8 cellular contexts compared by ENCODE assay signal in genomic region chr16:970766-971581, GRCh38. TPM values are rescaled to one million over a fixed set of nuclear protein-coding genes. Genes with fewer than 3 reads are reported as not detected.
DNase-seq lines count a peak whose midpoint lies in the region; ATAC-seq and TF ChIP-seq lines count a peak whose summit lies in the region.

Gene LMF1 (minus strand): TSS chr16:970984. CDS start chr16:970980, 4 bp downstream.

- TF ChIP-seq CTCF in RWPE1 (conservative IDR thresholded peaks at IDR 0.05; ENCODE audit: low read depth) (no peak), fibroblast of the aortic adventitia (IDR thresholded peaks at IDR 0.05; ENCODE audit: insufficient read depth, low read length) (no peak), nephron progenitor cell (IDR thresholded peaks at IDR 0.05) (no peak)

- peak within 1 kb of the TSS; percentile 27 for H3K27ac Mint-ChIP-seq in nephron progenitor cell

- peaks cover 9% of the 10 kb centered on the region for H3K27me3 Mint-ChIP-seq in nephron progenitor cell (ENCODE audit: low read depth, poor library complexity)

- H3K27ac ChIP-seq in RWPE1, result peak within 1 kb of the TSS; percentile 85

- H3K4me3 Mint-ChIP-seq in nephron progenitor cell, result peak within 1 kb of the TSS; percentile 78

- POLR2A ChIA-PET in RWPE1 (lab: Yijun Ruan, JAX; ENCODE audit: low non-redundant PET), result no interaction called here

- ATAC-seq in GM21526 (IDR thresholded peaks at IDR 0.05; ENCODE audit: low FRiP score, unreplicated experiment), result peak; percentile 57
- peak; percentile 84 for ATAC-seq in stimulated activated naive CD8-positive, alpha-beta T cell treated with anti-CD3 and anti-CD28 coated beads, Interleukin-15, Interleukin-2, amounts not matched to agents 100 U/mL and 50 U/mL, for 24 hours

- H3K4me1 Mint-ChIP-seq in nephron progenitor cell, result peaks cover 49% of the 10 kb centered on the region

- no peak for TF ChIP-seq EP300 in Ishikawa (IDR thresholded peaks at IDR 0.05; ENCODE audit: borderline replicate concordance)

- no peak for TF ChIP-seq RAD21 in Ishikawa (IDR thresholded peaks at IDR 0.05; ENCODE audit: low read depth)

- peak within 1 kb of the TSS; percentile 79 for H3K4me3 ChIP-seq in fibroblast of the aortic adventitia (ENCODE audit: low read depth, low read length)

- DNase-seq in DMS114 treated with DMSO at 0.1 percent for 48 hours (lab: John Stamatoyannopoulos, UW; ENCODE audit: unreplicated experiment) (peak; percentile 63), RWPE1 (ENCODE audit: low spot score) (peak; percentile 97), fibroblast of the aortic adventitia (ENCODE audit: low read depth) (peak; percentile 87), nephron progenitor cell (peak; percentile 99)
- DNase-seq in activated T-helper 9 cell treated with anti-CD3 and anti-CD28 coated beads, Interleukin-2, amount 50 U/mL, for 16 hours (ENCODE audit: low read depth), result peak; percentile 91
- peak; percentile 97 for DNase-seq in stimulated activated naive CD8-positive, alpha-beta T cell treated with anti-CD3 and anti-CD28 coated beads, Interleukin-15, Interleukin-2, amounts not matched to agents 100 U/mL and 50 U/mL, for 24 hours

- CTCF ChIA-PET in RWPE1 (lab: Yijun Ruan, JAX), result no interaction called here

- peaks cover 9% of the 10 kb centered on the region for H3K9me3 Mint-ChIP-seq in nephron progenitor cell

- H3K36me3 Mint-ChIP-seq in nephron progenitor cell (ENCODE audit: low read depth), result peaks cover 29% of the 10 kb centered on the region

TF ChIP-seq in Ishikawa, 13 proteins besides CTCF, POLR2A, EP300 and RAD21:
- TF ChIP-seq TCF12 (IDR thresholded peaks at IDR 0.05; ENCODE audit: low read depth) (peak; percentile 48; the same call in 1 of the 2 replicates), CREB1 (IDR thresholded peaks at IDR 0.05; ENCODE audit: low read depth) (no peak), YY1 (IDR thresholded peaks at IDR 0.05; ENCODE audit: low read depth) (peak; percentile 94), FOXM1 (IDR thresholded peaks at IDR 0.05; ENCODE audit: borderline replicate concordance, low read depth) (no peak), REST (IDR thresholded peaks at IDR 0.05; ENCODE audit: low read depth) (no peak), MAX (IDR thresholded peaks at IDR 0.05) (peak; percentile 63; the same call in 1 of the 2 replicates), USF1 (IDR thresholded peaks at IDR 0.05) (no peak), TAF1 (IDR thresholded peaks at IDR 0.05; ENCODE audit: low read depth) (peak; percentile 85), EGR1 (IDR thresholded peaks at IDR 0.05) (peak; percentile 12; the same call in 1 of the 2 replicates), ZBTB7A (IDR thresholded peaks at IDR 0.05; ENCODE audit: low read depth) (no peak)
TF ChIP-seq in Ishikawa: peak in this region for 5.

RNA-seq across cellular contexts. Expression of gene LMF1, which starts in this region (rescaled TPM):
- total RNA-seq in fibroblast of the aortic adventitia (ENCODE audit: low replicate concordance), result 11.9 and 29.4 TPM in 2 replicates

Comparison
In these comparisons a context has a peak if more than half of its experiments do, and no peak if none do; other contexts are left out.
1. Peak in every context shown above with its lines: DNase-seq, ATAC-seq, H3K4me3 ChIP-seq and H3K27ac ChIP-seq.